ENCODE assay signal across 23 cellular contexts in genomic region chr15:90606641-90607040, GRCh38.
"Had no signal": no experiment of that assay in that cellular context is flagged by ENCODE, and none has a peak within 500 bp of the region (broad histone marks: within the 10 kb centered on the region; RNA-seq: fewer than 3 reads in every experiment).

No MANE protein-coding gene starts in this region.

- H3K9me3 ChIP-seq: MG63 had no signal

- DNase-seq: Karpas-422, Kasumi-1, KG1, MG63, MM.1S, MV-4-11, NCI-H1048, NCI-H1105, NCI-H1105 treated with DMSO at 0.1 percent for 48 hours, NCI-H1436, NCI-H1436 treated with DMSO at 0.1 percent for 48 hours, NCI-H146, NCI-H1694, NCI-H1694 treated with DMSO at 0.1 percent for 48 hours, NCI-H1930, NCI-H2081 treated with DMSO at 0.1 percent for 48 hours, NCI-H2171, NCI-H2171 treated with DMSO at 0.1 percent for 48 hours, NCI-H2227 treated with DMSO at 0.1 percent for 48 hours, NCI-H226, NCI-H446, NCI-H446 treated with DMSO at 0.1 percent for 48 hours had no signal

- H3K4me3 ChIP-seq: MG63 had no signal

- H3K27me3 ChIP-seq: MG63 had no signal

- H3K27ac ChIP-seq: KMS-11 had no signal
